ENCODE assay signal across 7 cellular contexts in genomic region chr19:35216833-35217707, GRCh38. TPM values are rescaled to one million over a fixed set of nuclear protein-coding genes. Genes with fewer than 3 reads are reported as not detected.
DNase-seq lines count a peak whose midpoint lies in the region; ATAC-seq and TF ChIP-seq lines count a peak whose summit lies in the region.

No MANE protein-coding gene starts in this region.

- peak; percentile 61 for TF ChIP-seq CTCF in Loucy (conservative IDR thresholded peaks at IDR 0.05; ENCODE audit: low read length)

- peaks cover 3% of the 10 kb centered on the region; the same call in 1 of the 2 replicates for H3F3A ChIP-seq in Loucy (ENCODE audit: low read depth)

- H3K36me3 ChIP-seq in Loucy (ENCODE audit: insufficient read depth, low read length) = no peaks in the 10 kb centered on the region
- H3K36me3 ChIP-seq in aorta (ENCODE audit: control insufficient read depth in 1 of 2, insufficient read depth in 2 of 2, low read length in 1 of 2) = no peaks in the 10 kb centered on the region

- DNase-seq in GF-D8 (lab: John Stamatoyannopoulos, UW) (peak; percentile 11), memory B cell (ENCODE audit: low spot score in 2 of 2) (peak in 1 of 2 donors; percentile 42), aorta (no peak)

- no peak overlapping the region for H3K4me3 Mint-ChIP-seq in activated T-helper 17 cell treated with anti-CD3 and anti-CD28 coated beads, Interleukin-2, amount 50 U/mL, for 72 hours
- H3K4me3 Mint-ChIP-seq in memory B cell = no peak overlapping the region

- peak overlapping the region; percentile 97 for H3K27ac Mint-ChIP-seq in activated T-helper 17 cell treated with anti-CD3 and anti-CD28 coated beads, Interleukin-2, amount 50 U/mL, for 72 hours
- peak overlapping the region; percentile 97 for H3K27ac Mint-ChIP-seq in memory B cell

- no peaks in the 10 kb centered on the region for H3K79me2 ChIP-seq in Loucy (ENCODE audit: insufficient read depth, low read length)

- no peak for ATAC-seq in activated T-helper 17 cell treated with anti-CD3 and anti-CD28 coated beads, Interleukin-2, amount 50 U/mL, for 72 hours (replicated peaks)
- ATAC-seq in memory B cell (ENCODE audit: low read depth) (peak; percentile 14), GM21717 (IDR thresholded peaks at IDR 0.05; ENCODE audit: unreplicated experiment) (no peak), aorta (ENCODE audit: low FRiP score) (no peak), HG03097 (IDR thresholded peaks at IDR 0.05; ENCODE audit: low FRiP score, unreplicated experiment) (no peak)

- H3K4me1 Mint-ChIP-seq in activated T-helper 17 cell treated with anti-CD3 and anti-CD28 coated beads, Interleukin-2, amount 50 U/mL, for 72 hours = peaks cover 29% of the 10 kb centered on the region
- peaks cover 35% of the 10 kb centered on the region for H3K4me1 Mint-ChIP-seq in memory B cell

- no peak overlapping the region for H3K27ac ChIP-seq in aorta (ENCODE audit: low read depth in 1 of 2, low read length in 2 of 2)

- no peak overlapping the region for H3K9ac ChIP-seq in Loucy (ENCODE audit: low read depth, low read length, poor library complexity, severe bottlenecking)

- H2AFZ ChIP-seq in Loucy (ENCODE audit: low read length) = no peak overlapping the region

- intact Hi-C loops in aorta (cut with DNase I) = no loop called here

- H3K9me3 ChIP-seq in Loucy (ENCODE audit: insufficient read depth, low read depth, low read length) = no peaks in the 10 kb centered on the region
- H3K9me3 ChIP-seq in aorta (ENCODE audit: control insufficient read depth, low read length) = peaks cover 6% of the 10 kb centered on the region

- H3K4me1 ChIP-seq in Loucy (ENCODE audit: insufficient read depth, low read length, poor library complexity, severe bottlenecking) = peaks cover 18% of the 10 kb centered on the region
- H3K4me1 ChIP-seq in aorta (ENCODE audit: control insufficient read depth in 1 of 2, insufficient read depth in 2 of 2, low read length in 2 of 2) = no peaks in the 10 kb centered on the region

- 73 to 92% methylated on average over 3 of the region's 3 CpGs for WGBS in aorta, 2 donors

- H3K27me3 ChIP-seq in Loucy (ENCODE audit: insufficient read depth, low read length, poor library complexity, severe bottlenecking) (no peaks in the 10 kb centered on the region), aorta (ENCODE audit: control insufficient read depth in 1 of 2, insufficient read depth in 2 of 2, low read length in 1 of 2) (no peaks in the 10 kb centered on the region)

- peaks cover 7% of the 10 kb centered on the region for H3K9me3 Mint-ChIP-seq in activated T-helper 17 cell treated with anti-CD3 and anti-CD28 coated beads, Interleukin-2, amount 50 U/mL, for 72 hours
- peaks cover 3% of the 10 kb centered on the region for H3K9me3 Mint-ChIP-seq in memory B cell

- H3K4me2 ChIP-seq in Loucy (ENCODE audit: low read depth, low read length, poor library complexity, severe bottlenecking) = no peak overlapping the region

- no peaks in the 10 kb centered on the region for H3K27me3 Mint-ChIP-seq in activated T-helper 17 cell treated with anti-CD3 and anti-CD28 coated beads, Interleukin-2, amount 50 U/mL, for 72 hours
- H3K27me3 Mint-ChIP-seq in memory B cell = no peaks in the 10 kb centered on the region

- H3K4me3 ChIP-seq in Loucy (ENCODE audit: low read length, poor library complexity, severe bottlenecking) (no peak overlapping the region), aorta (ENCODE audit: low read length in 2 of 2) (no peak overlapping the region)

- no peaks in the 10 kb centered on the region for H3K9me2 ChIP-seq in Loucy (replicated peaks; ENCODE audit: low read depth, low read length)

- peaks cover 2% of the 10 kb centered on the region for H3K36me3 Mint-ChIP-seq in activated T-helper 17 cell treated with anti-CD3 and anti-CD28 coated beads, Interleukin-2, amount 50 U/mL, for 72 hours (ENCODE audit: low read depth)
- no peaks in the 10 kb centered on the region for H3K36me3 Mint-ChIP-seq in memory B cell

- H4K20me1 ChIP-seq in Loucy (ENCODE audit: insufficient read depth, low read length, poor library complexity, severe bottlenecking) = no peaks in the 10 kb centered on the region

RNA-seq across cellular contexts. Expression of gene FAM187B, which starts 11.5 kb away (rescaled TPM):
- under 1 TPM in 1 of 2 donors, not detected in 1; 0.58 TPM for total RNA-seq in activated T-helper 17 cell treated with anti-CD3 and anti-CD28 coated beads, Interleukin-2, amount 50 U/mL, for 72 hours
- total RNA-seq in aorta = not detected
- polyA plus RNA-seq in aorta = not detected

RNA-seq across cellular contexts. Expression of gene LSR, which starts 31.7 kb away (rescaled TPM):
- 10 to 100 TPM; 19.1 to 38.0 TPM for total RNA-seq in activated T-helper 17 cell treated with anti-CD3 and anti-CD28 coated beads, Interleukin-2, amount 50 U/mL, for 72 hours
- total RNA-seq in aorta = 10 to 100 TPM in 1 of 2 donors, 1 to 10 TPM in 1; 9.8 to 13.1 TPM
- polyA plus RNA-seq in aorta = 10 to 100 TPM in 1 of 2 donors, 1 to 10 TPM in 1; 5.8 to 12.4 TPM

RNA-seq across cellular contexts. Expression of gene USF2, which starts 51.7 kb away (rescaled TPM):
- 100 to 1,000 TPM; 109 to 121 TPM for total RNA-seq in activated T-helper 17 cell treated with anti-CD3 and anti-CD28 coated beads, Interleukin-2, amount 50 U/mL, for 72 hours
- total RNA-seq in aorta = 100 to 1,000 TPM in 1 of 2 donors, 10 to 100 TPM in 1; 85.3 to 107 TPM
- 100 to 1,000 TPM; 101 to 148 TPM for polyA plus RNA-seq in aorta
